In the genomic region with DNA sequence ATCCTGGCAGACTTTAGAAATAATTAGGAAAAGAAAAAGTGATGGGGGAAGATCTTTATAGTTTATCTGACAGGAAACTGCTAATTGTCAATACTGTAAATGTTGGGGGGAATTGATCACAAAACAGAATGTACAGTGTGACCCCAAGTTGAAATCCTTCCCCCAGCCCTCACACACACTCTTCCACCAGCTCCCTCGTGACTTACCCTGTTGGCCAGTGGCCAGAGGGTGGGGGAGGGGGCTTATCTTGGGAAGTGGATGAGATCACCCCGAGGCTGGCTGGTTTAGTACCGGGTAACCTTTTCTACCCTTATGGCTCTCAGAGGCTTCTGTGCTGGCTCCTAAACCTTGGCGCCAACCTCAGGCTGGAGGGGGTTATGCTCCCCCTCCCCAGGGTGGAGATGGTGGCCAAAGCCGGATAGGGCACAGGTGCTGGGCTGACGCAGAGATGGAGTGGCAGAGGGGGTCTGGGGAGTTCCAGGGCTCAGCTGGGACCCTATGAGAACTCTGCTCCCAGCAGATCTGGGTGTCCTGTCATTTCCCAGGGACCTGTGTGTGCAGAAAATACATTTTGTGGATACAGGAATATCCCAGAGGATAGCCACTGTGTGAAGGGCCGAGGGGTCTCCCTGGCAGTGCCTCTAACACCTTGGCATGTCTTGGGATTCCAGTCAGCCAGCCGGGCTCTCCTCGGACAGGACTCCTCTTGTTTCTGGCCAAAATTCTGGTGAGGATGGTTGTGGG, we compare ENCODE assay signal across 6 cellular contexts. TPM values are rescaled to one million over a fixed set of nuclear protein-coding genes. Genes with fewer than 3 reads are reported as not detected.
DNase-seq lines count a peak whose midpoint lies in the region; ATAC-seq and TF ChIP-seq lines count a peak whose summit lies in the region.

No MANE protein-coding gene starts in this region.

- H2AFZ ChIP-seq in HCT116 (ENCODE audit: low read depth, low read length, poor library complexity, severe bottlenecking), result no peak overlapping the region

- no peaks in the 10 kb centered on the region for H3K9me2 ChIP-seq in HCT116 (ENCODE audit: insufficient read depth)

- RAD21 ChIA-PET in HCT116 (lab: Charles Lee; ENCODE audit: low non-redundant PET in 1 of 2, low total read pairs in 2 of 2, uncharacterized antibody in 2 of 2, unreplicated experiment in 2 of 2), result no interaction called here

- ATAC-seq in HCT116 (no peak), GM18867 (IDR thresholded peaks at IDR 0.05; ENCODE audit: unreplicated experiment) (no peak)

- H3K9me3 ChIP-seq in HCT116 (ENCODE audit: control insufficient read depth in 1 of 2, insufficient read depth in 1 of 2, low read depth in 1 of 2, low read length in 2 of 2), result no peaks in the 10 kb centered on the region

- no peak for TF ChIP-seq RAD21 in HCT116 (IDR thresholded peaks at IDR 0.05; ENCODE audit: low read depth)

- no TSS peak for BruUV-seq in HCT116 (replicated peaks; lab: Mats Ljungman, UMichigan)

- H3K27me3 ChIP-seq in HCT116 (ENCODE audit: insufficient read depth, low read length), result no peaks in the 10 kb centered on the region

- H3K4me1 ChIP-seq in HCT116 (ENCODE audit: control insufficient read depth in 1 of 2, insufficient read depth in 2 of 2, low read length in 2 of 2), result peaks cover 7 to 14% of the 10 kb centered on the region in 2 experiments

- TF ChIP-seq POLR2A in HCT116 (IDR thresholded peaks at IDR 0.05; ENCODE audit: borderline replicate concordance, extremely low read depth, insufficient read depth, insufficient read length), result no peak

- TF ChIP-seq CTCF in HCT116 (IDR thresholded peaks at IDR 0.05 in 2 of 3, conservative IDR thresholded peaks at IDR 0.05 in 1 of 3; ENCODE audit: borderline replicate concordance in 1 of 3, insufficient read depth in 1 of 3, low read depth in 2 of 3, low read length in 2 of 3), result no peak

- no peaks in the 10 kb centered on the region for H3K36me3 ChIP-seq in HCT116 (ENCODE audit: control insufficient read depth in 1 of 2, insufficient read depth in 2 of 2, low read length in 2 of 2)

- POLR2A ChIA-PET in HCT116 (lab: Charles Lee), result no interaction called here

- no peak overlapping the region for H3K27ac ChIP-seq in HCT116 (ENCODE audit: low read depth, low read length)

- no peaks in the 10 kb centered on the region for H4K20me1 ChIP-seq in HCT116 (ENCODE audit: insufficient read depth)

- DNase-seq in HCT116 (ENCODE audit: low read depth, low spot score) (no peak), astrocyte of the hippocampus (ENCODE audit: low read depth, low spot score) (peak; percentile 84), myocyte (ENCODE audit: low read depth) (peak; percentile 92), superior temporal gyrus (ENCODE audit: extremely low spot score) (no peak)
- DNase-seq in stimulated activated CD4-positive, alpha-beta T cell treated with anti-CD3 and anti-CD28 coated beads, Interleukin-15, amount 100 ng/mL, for 24 hours, result no peak

- H3K4me2 ChIP-seq in HCT116 (ENCODE audit: low read length), result peak overlapping the region; percentile 11; the same call in 1 of the 2 replicates

- H3K79me2 ChIP-seq in HCT116 (ENCODE audit: insufficient read depth, low read length), result no peaks in the 10 kb centered on the region

- no peak overlapping the region for H3K4me3 ChIP-seq in HCT116 (replicated peaks in 1 of 2; ENCODE audit: low read depth in 1 of 2, low read length in 2 of 2)

- intact Hi-C loops in HCT116 (cut with micrococcal nuclease), result loop anchor here (5.0 to 10.0 kb wide), 2 partner anchors 52 to 205 kb away; partner anchors contain the start of gene PHAF1

- no peak overlapping the region for H3K9ac ChIP-seq in HCT116 (ENCODE audit: low read length)

- CTCF ChIA-PET in HCT116 (lab: Charles Lee), result interaction anchor here (1.3 kb wide), 1 partner anchor 10 kb away, joined by 6 read pairs; no protein-coding TSS in a partner anchor

TF ChIP-seq in HCT116, 20 proteins besides CTCF, POLR2A, EP300 and RAD21:
- no peak for TF ChIP-seq TCF7L2 (IDR thresholded peaks at IDR 0.05; ENCODE audit: borderline replicate concordance, extremely low read depth, insufficient read depth, insufficient read length)
- no peak for TF ChIP-seq CBX3 (IDR thresholded peaks at IDR 0.05; ENCODE audit: low read depth)
- TF ChIP-seq ELF1 (IDR thresholded peaks at IDR 0.05; ENCODE audit: borderline replicate concordance, low read depth), result no peak
- TF ChIP-seq EZH2phosphoT487 (IDR thresholded peaks at IDR 0.05; ENCODE audit: borderline replicate concordance), result no peak
- TF ChIP-seq CEBPB (IDR thresholded peaks at IDR 0.05; ENCODE audit: low read depth), result no peak
- no peak for TF ChIP-seq SIN3A (IDR thresholded peaks at IDR 0.05; ENCODE audit: low read depth)
- TF ChIP-seq, protein P1, sequence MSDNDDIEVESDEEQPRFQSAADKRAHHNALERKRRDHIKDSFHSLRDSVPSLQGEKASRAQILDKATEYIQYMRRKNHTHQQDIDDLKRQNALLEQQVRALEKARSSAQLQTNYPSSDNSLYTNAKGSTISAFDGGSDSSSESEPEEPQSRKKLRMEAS (IDR thresholded peaks at IDR 0.05), result no peak
- no peak for TF ChIP-seq ATF3 (IDR thresholded peaks at IDR 0.05)
- TF ChIP-seq ZNF274 (IDR thresholded peaks at IDR 0.05; ENCODE audit: low read depth, low read length), result no peak
- TF ChIP-seq SP1 (IDR thresholded peaks at IDR 0.05; ENCODE audit: low read depth), result no peak
- no peak for TF ChIP-seq SRF (IDR thresholded peaks at IDR 0.05; ENCODE audit: low read depth)
- TF ChIP-seq, protein P2, sequence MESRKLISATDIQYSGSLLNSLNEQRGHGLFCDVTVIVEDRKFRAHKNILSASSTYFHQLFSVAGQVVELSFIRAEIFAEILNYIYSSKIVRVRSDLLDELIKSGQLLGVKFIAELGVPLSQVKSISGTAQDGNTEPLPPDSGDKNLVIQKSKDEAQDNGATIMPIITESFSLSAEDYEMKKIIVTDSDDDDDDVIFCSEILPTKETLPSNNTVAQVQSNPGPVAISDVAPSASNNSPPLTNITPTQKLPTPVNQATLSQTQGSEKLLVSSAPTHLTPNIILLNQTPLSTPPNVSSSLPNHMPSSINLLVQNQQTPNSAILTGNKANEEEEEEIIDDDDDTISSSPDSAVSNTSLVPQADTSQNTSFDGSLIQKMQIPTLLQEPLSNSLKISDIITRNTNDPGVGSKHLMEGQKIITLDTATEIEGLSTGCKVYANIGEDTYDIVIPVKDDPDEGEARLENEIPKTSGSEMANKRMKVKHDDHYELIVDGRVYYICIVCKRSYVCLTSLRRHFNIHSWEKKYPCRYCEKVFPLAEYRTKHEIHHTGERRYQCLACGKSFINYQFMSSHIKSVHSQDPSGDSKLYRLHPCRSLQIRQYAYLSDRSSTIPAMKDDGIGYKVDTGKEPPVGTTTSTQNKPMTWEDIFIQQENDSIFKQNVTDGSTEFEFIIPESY (IDR thresholded peaks at IDR 0.05; ENCODE audit: extremely low read depth, insufficient replicate concordance, low read length), result no peak
- TF ChIP-seq EGR1 (IDR thresholded peaks at IDR 0.05; ENCODE audit: low read depth), result no peak
- TF ChIP-seq JUND (IDR thresholded peaks at IDR 0.05), result no peak
- no peak for TF ChIP-seq ZFX (IDR thresholded peaks at IDR 0.05)
- TF ChIP-seq FOSL1 (IDR thresholded peaks at IDR 0.05; ENCODE audit: low read depth), result no peak
- no peak for TF ChIP-seq REST (IDR thresholded peaks at IDR 0.05; ENCODE audit: low read depth)
- TF ChIP-seq EZH2 (IDR thresholded peaks at IDR 0.05), result no peak

RNA-seq across cellular contexts. Expression of gene CDH16, which starts 18.6 kb away (rescaled TPM):
- total RNA-seq in HCT116 (2021; ENCODE audit: unreplicated experiment) (not detected), myocyte (1.1 TPM in 1 of 2 replicates, not detected in the other)
- polyA plus RNA-seq in HCT116 (2012), result not detected in 2 replicates
- not detected for polyA plus RNA-seq in myocyte (2012)

RNA-seq across cellular contexts. Expression of gene PDP2, which starts 19.8 kb away (rescaled TPM):
- 19.9 TPM for total RNA-seq in HCT116 (2021; ENCODE audit: unreplicated experiment)
- 7.0 and 7.5 TPM in 2 replicates for polyA plus RNA-seq in HCT116 (2012)
- total RNA-seq in myocyte, result 3.5 and 4.6 TPM in 2 replicates
- 6.4 TPM for polyA plus RNA-seq in myocyte (2012)

RNA-seq across cellular contexts. Expression of gene RRAD, which starts 25.2 kb away (rescaled TPM):
- total RNA-seq in HCT116 (2021; ENCODE audit: unreplicated experiment) (2.2 TPM), myocyte (26.3 and 60.5 TPM in 2 replicates)
- polyA plus RNA-seq in HCT116 (2012), result 2.1 and 2.4 TPM in 2 replicates
- polyA plus RNA-seq in myocyte (2012), result 8.5 TPM

RNA-seq across cellular contexts. Expression of gene CIAO2B, which starts 34.1 kb away (rescaled TPM):
- 113 TPM for total RNA-seq in HCT116 (2021; ENCODE audit: unreplicated experiment)
- 330 and 345 TPM in 2 replicates for polyA plus RNA-seq in HCT116 (2012)
- total RNA-seq in myocyte, result 168 and 235 TPM in 2 replicates
- polyA plus RNA-seq in myocyte (2012), result 253 TPM

RNA-seq across cellular contexts. Expression of gene CES2, which starts 35.2 kb away (rescaled TPM):
- total RNA-seq in HCT116 (2021; ENCODE audit: unreplicated experiment) (35.4 TPM), myocyte (70.7 and 81.0 TPM in 2 replicates)
- polyA plus RNA-seq in HCT116 (2012), result 17.9 and 19.7 TPM in 2 replicates
- polyA plus RNA-seq in myocyte (2012), result 42.7 TPM

Comparison
In these comparisons a context has a peak if more than half of its experiments do, and no peak if none do; other contexts are left out.
1. DNase-seq: peak in astrocyte of the hippocampus (single experiment) and myocyte (single experiment); none in HCT116 (single experiment), superior temporal gyrus (single experiment) and stimulated activated CD4-positive, alpha-beta T cell treated with anti-CD3 and anti-CD28 coated beads, Interleukin-15, amount 100 ng/mL, for 24 hours (single experiment).